Comparison of ENCODE assay signal across 1 cellular context in the genomic region with DNA sequence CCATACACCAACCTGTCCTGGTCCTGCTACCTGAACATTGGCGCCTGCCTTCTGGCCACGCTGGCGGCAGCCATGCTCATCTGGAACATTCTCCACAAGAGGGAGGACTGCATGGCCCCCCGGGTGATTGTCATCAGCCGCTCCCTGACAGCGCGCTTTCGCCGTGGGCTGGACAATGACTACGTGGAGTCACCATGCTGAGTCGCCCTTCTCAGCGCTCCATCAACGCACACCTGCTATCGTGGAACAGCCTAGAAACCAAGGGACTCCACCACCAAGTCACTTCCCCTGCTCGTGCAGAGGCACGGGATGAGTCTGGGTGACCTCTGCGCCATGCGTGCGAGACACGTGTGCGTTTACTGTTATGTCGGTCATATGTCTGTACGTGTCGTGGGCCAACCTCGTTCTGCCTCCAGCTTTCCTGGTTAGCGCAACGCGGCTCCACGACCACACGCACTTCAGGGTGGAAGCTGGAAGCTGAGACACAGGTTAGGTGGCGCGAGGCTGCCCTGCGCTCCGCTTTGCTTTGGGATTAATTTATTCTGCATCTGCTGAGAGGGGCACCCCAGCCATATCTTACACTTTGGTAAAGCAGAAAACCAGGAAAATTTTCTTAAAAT.
TF ChIP-seq lines count a peak whose summit lies in the region.

No MANE protein-coding gene starts in this region.

TF ChIP-seq in GM12878, 131 proteins besides CTCF, POLR2A, EP300 and RAD21:
- no peak for TF ChIP-seq CREM (IDR thresholded peaks at IDR 0.05; ENCODE audit: low read depth)
- TF ChIP-seq, protein P1, sequence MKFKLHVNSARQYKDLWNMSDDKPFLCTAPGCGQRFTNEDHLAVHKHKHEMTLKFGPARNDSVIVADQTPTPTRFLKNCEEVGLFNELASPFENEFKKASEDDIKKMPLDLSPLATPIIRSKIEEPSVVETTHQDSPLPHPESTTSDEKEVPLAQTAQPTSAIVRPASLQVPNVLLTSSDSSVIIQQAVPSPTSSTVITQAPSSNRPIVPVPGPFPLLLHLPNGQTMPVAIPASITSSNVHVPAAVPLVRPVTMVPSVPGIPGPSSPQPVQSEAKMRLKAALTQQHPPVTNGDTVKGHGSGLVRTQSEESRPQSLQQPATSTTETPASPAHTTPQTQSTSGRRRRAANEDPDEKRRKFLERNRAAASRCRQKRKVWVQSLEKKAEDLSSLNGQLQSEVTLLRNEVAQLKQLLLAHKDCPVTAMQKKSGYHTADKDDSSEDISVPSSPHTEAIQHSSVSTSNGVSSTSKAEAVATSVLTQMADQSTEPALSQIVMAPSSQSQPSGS (IDR thresholded peaks at IDR 0.05; ENCODE audit: low read length), result no peak
- TF ChIP-seq, protein P2, sequence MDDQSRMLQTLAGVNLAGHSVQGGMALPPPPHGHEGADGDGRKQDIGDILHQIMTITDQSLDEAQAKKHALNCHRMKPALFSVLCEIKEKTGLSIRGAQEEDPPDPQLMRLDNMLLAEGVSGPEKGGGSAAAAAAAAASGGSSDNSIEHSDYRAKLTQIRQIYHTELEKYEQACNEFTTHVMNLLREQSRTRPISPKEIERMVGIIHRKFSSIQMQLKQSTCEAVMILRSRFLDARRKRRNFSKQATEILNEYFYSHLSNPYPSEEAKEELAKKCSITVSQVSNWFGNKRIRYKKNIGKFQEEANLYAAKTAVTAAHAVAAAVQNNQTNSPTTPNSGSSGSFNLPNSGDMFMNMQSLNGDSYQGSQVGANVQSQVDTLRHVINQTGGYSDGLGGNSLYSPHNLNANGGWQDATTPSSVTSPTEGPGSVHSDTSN (IDR thresholded peaks at IDR 0.05; ENCODE audit: insufficient replicate concordance, low read depth, low read length), result peak; percentile 17
- TF ChIP-seq, protein P3, sequence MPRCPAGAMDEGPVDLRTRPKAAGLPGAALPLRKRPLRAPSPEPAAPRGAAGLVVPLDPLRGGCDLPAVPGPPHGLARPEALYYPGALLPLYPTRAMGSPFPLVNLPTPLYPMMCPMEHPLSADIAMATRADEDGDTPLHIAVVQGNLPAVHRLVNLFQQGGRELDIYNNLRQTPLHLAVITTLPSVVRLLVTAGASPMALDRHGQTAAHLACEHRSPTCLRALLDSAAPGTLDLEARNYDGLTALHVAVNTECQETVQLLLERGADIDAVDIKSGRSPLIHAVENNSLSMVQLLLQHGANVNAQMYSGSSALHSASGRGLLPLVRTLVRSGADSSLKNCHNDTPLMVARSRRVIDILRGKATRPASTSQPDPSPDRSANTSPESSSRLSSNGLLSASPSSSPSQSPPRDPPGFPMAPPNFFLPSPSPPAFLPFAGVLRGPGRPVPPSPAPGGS (IDR thresholded peaks at IDR 0.05; ENCODE audit: borderline replicate concordance, insufficient read depth, low read depth, low read length, poor library complexity, severe bottlenecking), result peak; percentile 63
TF ChIP-seq in GM12878: peak in this region for 2.
